21 cellular contexts compared by ENCODE assay signal in the genomic region with DNA sequence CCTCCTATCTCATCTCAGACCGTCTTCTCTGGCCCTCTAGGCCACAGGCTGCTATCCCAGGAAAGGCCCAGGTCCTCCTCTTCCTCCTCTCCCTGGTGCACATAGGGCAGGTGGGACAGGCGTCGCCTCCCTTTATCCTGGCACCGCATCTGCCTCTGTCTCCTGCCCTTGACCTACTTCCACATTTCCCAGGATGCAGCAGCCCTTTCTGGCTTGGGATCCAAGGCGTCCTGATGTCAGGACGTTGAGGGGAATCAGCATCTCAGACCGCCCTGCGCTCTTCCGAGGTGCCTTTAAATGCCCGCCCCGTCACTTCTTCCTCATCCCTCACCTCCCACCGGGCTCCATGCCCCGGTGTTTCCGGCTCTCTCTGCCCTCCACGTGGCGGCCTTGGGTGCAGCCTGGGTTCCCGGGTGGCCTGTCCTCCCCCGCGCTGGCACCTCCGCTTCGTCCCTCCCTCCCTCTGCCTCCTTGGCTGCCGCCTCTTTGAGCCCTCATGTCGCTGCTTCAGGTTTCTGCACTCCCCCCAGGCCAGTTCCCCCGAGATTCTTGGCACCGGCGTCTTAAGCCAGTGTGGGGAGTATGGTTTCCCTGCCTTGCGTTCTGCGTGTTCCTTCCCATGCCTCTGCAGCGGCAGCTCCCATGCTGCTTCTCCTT.
DNase-seq lines count a peak whose midpoint lies in the region; ATAC-seq and TF ChIP-seq lines count a peak whose summit lies in the region.
"Had no signal": no experiment of that assay in that cellular context is flagged by ENCODE, and none has a peak within 500 bp of the region (broad histone marks: within the 10 kb centered on the region; RNA-seq: fewer than 3 reads in every experiment).

No MANE protein-coding gene starts in this region.

- TF ChIP-seq CTCF in nephron progenitor cell (IDR thresholded peaks at IDR 0.05) = no peak
- TF ChIP-seq CTCF in suprapubic skin (IDR thresholded peaks at IDR 0.05) = no peak
- no peak for TF ChIP-seq CTCF in colonic mucosa (IDR thresholded peaks at IDR 0.05)

- peaks cover 28% of the 10 kb centered on the region for H3K4me1 Mint-ChIP-seq in nephron progenitor cell
- H3K4me1 Mint-ChIP-seq in natural killer cell treated with Interleukin-12 subunit alpha and Interleukin-12 subunit beta and Interleukin-15 and Interleukin-18, amount 100 ng/mL, for 72 hours (ENCODE audit: low read depth in 2 of 2) = peaks cover 0 to 15% of the 10 kb centered on the region in 2 donors
- H3K4me1 Mint-ChIP-seq: activated naive CD8-positive, alpha-beta T cell treated with anti-CD3 and anti-CD28 coated beads, Interleukin-2, amount 50 U/mL, for 24 hours had no signal

- H3K4me3 ChIP-seq in suprapubic skin (no peak overlapping the region), colonic mucosa (no peak overlapping the region), trophoblast cell (ENCODE audit: low read depth, low read length) (no peak overlapping the region)
- H3K4me3 ChIP-seq: breast epithelium, right atrium auricular region, spleen, vagina had no signal

- peaks cover 22% of the 10 kb centered on the region for H3K36me3 ChIP-seq in suprapubic skin
- peaks cover 7% of the 10 kb centered on the region for H3K36me3 ChIP-seq in colonic mucosa
- peaks cover 60 to 70% of the 10 kb centered on the region in 2 experiments for H3K36me3 ChIP-seq in trophoblast cell (ENCODE audit: control insufficient read depth in 1 of 2, insufficient read depth in 2 of 2, low read length in 2 of 2)
- H3K36me3 ChIP-seq: breast epithelium had no signal

- no peak overlapping the region for H2BK12ac ChIP-seq in trophoblast cell (ENCODE audit: low read length)

- peaks cover 1% of the 10 kb centered on the region for H3K79me2 ChIP-seq in trophoblast cell (ENCODE audit: control insufficient read depth, insufficient read depth, low read length, poor library complexity)

- H3K9me3 Mint-ChIP-seq in nephron progenitor cell = no peaks in the 10 kb centered on the region
- H3K9me3 Mint-ChIP-seq in natural killer cell treated with Interleukin-12 subunit alpha and Interleukin-12 subunit beta and Interleukin-15 and Interleukin-18, amount 100 ng/mL, for 72 hours = no peaks in the 10 kb centered on the region
- H3K9me3 Mint-ChIP-seq: activated naive CD8-positive, alpha-beta T cell treated with anti-CD3 and anti-CD28 coated beads, Interleukin-2, amount 50 U/mL, for 24 hours; stimulated activated effector memory CD8-positive, alpha-beta T cell treated with anti-CD3 and anti-CD28 coated beads, Interleukin-12 subunit alpha, Interleukin-12 subunit beta, amount 100 ng/mL, for 72 hours had no signal

- WGBS in suprapubic skin = 55% methylated on average over 29 of the region's 29 CpGs
- WGBS in trophoblast cell (ENCODE audit: extremely low coverage, insufficient coverage, insufficient read length) = no CpG with 5 or more reads among the region's 29 CpGs

- H2BK5ac ChIP-seq in trophoblast cell (ENCODE audit: low read depth, low read length, poor library complexity) = no peak overlapping the region

- no peak overlapping the region for H3K18ac ChIP-seq in trophoblast cell (ENCODE audit: low read length)

- ATAC-seq in natural killer cell treated with Interleukin-12 subunit alpha and Interleukin-12 subunit beta and Interleukin-15 and Interleukin-18, amount 100 ng/mL, for 72 hours = no peak
- ATAC-seq: activated CD8-positive, alpha-beta T cell treated with anti-CD3 and anti-CD28 coated beads, Interleukin-2, amount 10 ng/mL, durations not matched to agents 7 days and 5 days; activated naive CD8-positive, alpha-beta T cell treated with anti-CD3 and anti-CD28 coated beads, Interleukin-2, amount 50 U/mL, for 24 hours; stimulated activated effector memory CD8-positive, alpha-beta T cell treated with anti-CD3 and anti-CD28 coated beads, Interleukin-12 subunit alpha, Interleukin-12 subunit beta, amount 100 ng/mL, for 72 hours had no signal

- no peaks in the 10 kb centered on the region for H3K9me3 ChIP-seq in suprapubic skin
- H3K9me3 ChIP-seq in colonic mucosa = no peaks in the 10 kb centered on the region
- peaks cover 2% of the 10 kb centered on the region for H3K9me3 ChIP-seq in trophoblast cell (ENCODE audit: insufficient read depth, low read depth, low read length)
- H3K9me3 ChIP-seq: breast epithelium, right atrium auricular region, spleen, vagina had no signal

- no peak overlapping the region for H2AFZ ChIP-seq in trophoblast cell (ENCODE audit: insufficient read depth, low read length, poor library complexity)

- TF ChIP-seq POLR2A in suprapubic skin (IDR thresholded peaks at IDR 0.05) = no peak

- H3K14ac ChIP-seq in trophoblast cell (ENCODE audit: low read length) = no peak overlapping the region

- no peak overlapping the region for H3K4me3 Mint-ChIP-seq in nephron progenitor cell
- H3K4me3 Mint-ChIP-seq in natural killer cell treated with Interleukin-12 subunit alpha and Interleukin-12 subunit beta and Interleukin-15 and Interleukin-18, amount 100 ng/mL, for 72 hours = no peak overlapping the region
- H3K4me3 Mint-ChIP-seq: activated CD8-positive, alpha-beta T cell treated with anti-CD3 and anti-CD28 coated beads, Interleukin-2, amount 10 ng/mL, durations not matched to agents 7 days and 5 days; activated naive CD8-positive, alpha-beta T cell treated with anti-CD3 and anti-CD28 coated beads, Interleukin-2, amount 50 U/mL, for 24 hours; CD4-positive, CD25-positive, alpha-beta regulatory T cell; stimulated activated effector memory CD8-positive, alpha-beta T cell treated with anti-CD3 and anti-CD28 coated beads, Interleukin-12 subunit alpha, Interleukin-12 subunit beta, amount 100 ng/mL, for 72 hours had no signal

- no peak overlapping the region for H4K8ac ChIP-seq in trophoblast cell (ENCODE audit: low read depth, low read length)

- H3K23ac ChIP-seq in trophoblast cell (ENCODE audit: low read length) = no peak overlapping the region

- no peak overlapping the region for H3K4ac ChIP-seq in trophoblast cell (ENCODE audit: low read depth, low read length)

- no peak overlapping the region for H3K9ac ChIP-seq in colonic mucosa (ENCODE audit: low read depth in 2 of 2, low read length in 2 of 2)
- no peak overlapping the region for H3K9ac ChIP-seq in trophoblast cell (ENCODE audit: low read length)

- no peak overlapping the region for H4K12ac ChIP-seq in trophoblast cell (ENCODE audit: low read depth, low read length)

- peaks cover 17% of the 10 kb centered on the region for H3K36me3 Mint-ChIP-seq in nephron progenitor cell (ENCODE audit: low read depth)
- H3K36me3 Mint-ChIP-seq in natural killer cell treated with Interleukin-12 subunit alpha and Interleukin-12 subunit beta and Interleukin-15 and Interleukin-18, amount 100 ng/mL, for 72 hours = no peaks in the 10 kb centered on the region

- H4K91ac ChIP-seq in trophoblast cell (ENCODE audit: low read depth, low read length) = no peak overlapping the region

- no peaks in the 10 kb centered on the region for H3K79me1 ChIP-seq in trophoblast cell (ENCODE audit: low read length)

- no peaks in the 10 kb centered on the region for H3K27me3 Mint-ChIP-seq in nephron progenitor cell (ENCODE audit: low read depth, poor library complexity)
- H3K27me3 Mint-ChIP-seq in natural killer cell treated with Interleukin-12 subunit alpha and Interleukin-12 subunit beta and Interleukin-15 and Interleukin-18, amount 100 ng/mL, for 72 hours = no peaks in the 10 kb centered on the region
- H3K27me3 Mint-ChIP-seq: activated naive CD8-positive, alpha-beta T cell treated with anti-CD3 and anti-CD28 coated beads, Interleukin-2, amount 50 U/mL, for 24 hours; CD4-positive, CD25-positive, alpha-beta regulatory T cell had no signal

- H3K4me2 ChIP-seq in trophoblast cell (ENCODE audit: low read length) = no peak overlapping the region

- H3K27ac ChIP-seq in caudate nucleus (ENCODE audit: low read depth, low read length) = peak overlapping the region; percentile 6
- H3K27ac ChIP-seq in suprapubic skin = peak overlapping the region; percentile 5
- H3K27ac ChIP-seq in colonic mucosa = no peak overlapping the region
- H3K27ac ChIP-seq in trophoblast cell (ENCODE audit: low read depth, low read length) = no peak overlapping the region
- H3K27ac ChIP-seq: breast epithelium, spleen, vagina had no signal

- TF ChIP-seq EP300 in suprapubic skin (IDR thresholded peaks at IDR 0.05) = no peak

- H3K27ac Mint-ChIP-seq in nephron progenitor cell = peak overlapping the region; percentile 13
- H3K27ac Mint-ChIP-seq in natural killer cell treated with Interleukin-12 subunit alpha and Interleukin-12 subunit beta and Interleukin-15 and Interleukin-18, amount 100 ng/mL, for 72 hours = no peak overlapping the region
- H3K27ac Mint-ChIP-seq: activated CD8-positive, alpha-beta T cell treated with anti-CD3 and anti-CD28 coated beads, Interleukin-2, amount 10 ng/mL, durations not matched to agents 7 days and 5 days; activated naive CD8-positive, alpha-beta T cell treated with anti-CD3 and anti-CD28 coated beads, Interleukin-2, amount 50 U/mL, for 24 hours; CD4-positive, CD25-positive, alpha-beta regulatory T cell; stimulated activated effector memory CD8-positive, alpha-beta T cell treated with anti-CD3 and anti-CD28 coated beads, Interleukin-12 subunit alpha, Interleukin-12 subunit beta, amount 100 ng/mL, for 72 hours had no signal

- no peak overlapping the region for H2BK120ac ChIP-seq in trophoblast cell (ENCODE audit: insufficient read depth, low read length, poor library complexity)

- peak; percentile 62 for DNase-seq in NCI-H2171 (lab: John Stamatoyannopoulos, UW)
- peak in 10 of 61 donors; percentile 39 to 66 (median 52) for DNase-seq in caudate nucleus (lab: John Stamatoyannopoulos, UW)
- DNase-seq in nephron progenitor cell = no peak
- DNase-seq in suprapubic skin (ENCODE audit: low spot score in 2 of 2) = no peak
- no peak for DNase-seq in natural killer cell treated with Interleukin-12 subunit alpha and Interleukin-12 subunit beta and Interleukin-15 and Interleukin-18, amount 100 ng/mL, for 72 hours (ENCODE audit: low spot score)
- no peak for DNase-seq in colonic mucosa
- no peak for DNase-seq in trophoblast cell
- DNase-seq: activated CD4-positive, alpha-beta T cell treated with anti-CD3 and anti-CD28 coated beads for 1 hour; activated CD8-positive, alpha-beta T cell treated with anti-CD3 and anti-CD28 coated beads, Interleukin-2, amount 10 ng/mL, durations not matched to agents 7 days and 5 days; activated gamma-delta T cell; activated naive CD8-positive, alpha-beta T cell treated with anti-CD3 and anti-CD28 coated beads, Interleukin-2, amount 50 U/mL, for 24 hours; activated T-cell treated with anti-CD3 and anti-CD28 coated beads, Interleukin-2, amount 50 U/mL, for 1 hour; CD4-positive, CD25-positive, alpha-beta regulatory T cell; NCI-H526; SHP77 treated with DMSO at 0.1 percent for 48 hours; spleen; stimulated activated CD4-positive, alpha-beta T cell treated with anti-CD3 and anti-CD28 coated beads, Interleukin-2, amount 100 ng/mL, for 48 hours had no signal

- intact Hi-C loops in colonic mucosa (cut with DNase I) = no loop called here

- H3K27me3 ChIP-seq in suprapubic skin (no peaks in the 10 kb centered on the region), colonic mucosa (no peaks in the 10 kb centered on the region), trophoblast cell (ENCODE audit: insufficient read depth, low read length) (no peaks in the 10 kb centered on the region)
- H3K27me3 ChIP-seq: breast epithelium, right atrium auricular region, spleen, vagina had no signal

- H3K4me1 ChIP-seq in suprapubic skin (peaks cover 76% of the 10 kb centered on the region), colonic mucosa (no peaks in the 10 kb centered on the region), trophoblast cell (ENCODE audit: control insufficient read depth in 1 of 2, insufficient read depth in 2 of 2, low read length in 2 of 2) (peaks cover 0 to 4% of the 10 kb centered on the region in 2 experiments)

- no peak overlapping the region for H2AK5ac ChIP-seq in trophoblast cell (ENCODE audit: low read length)

Comparison
In these comparisons a context has a peak if more than half of its experiments do, and no peak if none do; other contexts are left out.
1. H3K27ac ChIP-seq: peak in caudate nucleus (single experiment) and suprapubic skin (single experiment); none in colonic mucosa (single experiment) and trophoblast cell (single experiment).